In genomic region chr20:3863317-3863716, GRCh38 we compare ENCODE assay signal across 1 cellular context.
TF ChIP-seq lines count a peak whose summit lies in the region.

No MANE protein-coding gene starts in this region.

TF ChIP-seq in GM12878, 131 proteins besides CTCF, POLR2A, EP300 and RAD21:
- TF ChIP-seq TCF12 (IDR thresholded peaks at IDR 0.05; ENCODE audit: low read depth, low read length) = peak; percentile 19; the same call in 1 of the 2 replicates
- no peak for TF ChIP-seq PAX5 (IDR thresholded peaks at IDR 0.05; ENCODE audit: borderline replicate concordance, low read depth, low read length)
- TF ChIP-seq MEF2B (IDR thresholded peaks at IDR 0.05; ENCODE audit: partially characterized antibody, poor library complexity, severe bottlenecking) = peak; percentile 53
